ENCODE assay signal across 21 cellular contexts in the genomic region with DNA sequence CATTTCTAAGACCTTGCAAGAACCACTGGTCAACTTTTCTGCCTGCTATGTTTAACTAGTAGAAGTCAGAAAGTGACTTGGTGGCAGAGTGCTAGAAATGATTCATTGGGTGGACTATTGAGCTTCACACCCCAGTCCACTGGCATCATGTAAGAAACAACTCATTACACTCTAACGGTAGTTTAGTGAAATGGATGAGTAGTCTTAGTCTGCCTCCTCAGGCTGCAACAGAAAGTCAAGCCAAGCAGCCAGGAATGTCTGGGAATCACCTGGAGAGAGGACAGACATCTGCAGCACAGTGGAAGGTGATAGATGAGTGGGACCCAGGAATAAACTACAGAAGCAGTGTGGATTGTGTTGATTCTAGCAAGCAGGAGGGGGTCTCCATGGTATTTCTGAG.
"Had no signal": no experiment of that assay in that cellular context is flagged by ENCODE, and none has a peak within 500 bp of the region (broad histone marks: within the 10 kb centered on the region; RNA-seq: fewer than 3 reads in every experiment).

No MANE protein-coding gene starts in this region.

- H3K9me3 ChIP-seq: gastroesophageal sphincter, pancreas, psoas muscle, vagina had no signal

- H3K27ac ChIP-seq: gastroesophageal sphincter, heart right ventricle, left ventricle myocardium inferior, pancreas, psoas muscle, vagina had no signal

- H3K4me1 ChIP-seq: left ventricle myocardium inferior, pancreas, psoas muscle had no signal

- H3K36me3 Mint-ChIP-seq: mesothelial cell of epicardium; natural killer cell; stimulated activated memory B cell treated with anti-CD40 and anti-IgM and Interleukin-4, amounts not matched to agents 10 μg/mL and 1 μg/mL and 100 μg/mL, for 72 hours had no signal

- H3K27ac Mint-ChIP-seq: activated naive CD4-positive, alpha-beta T cell treated with anti-CD3 and anti-CD28 coated beads, Interleukin-2, amount 50 U/mL, for 72 hours; dendritic cell treated with granulocyte-macrophage colony-stimulating factor and Interleukin-4, amounts not matched to agents 40 ng/mL and 50 ng/mL, for 4 days; mesothelial cell of epicardium; natural killer cell; stimulated activated memory B cell treated with anti-CD40 and anti-IgM and Interleukin-4, amounts not matched to agents 10 μg/mL and 1 μg/mL and 100 μg/mL, for 72 hours had no signal

- H3K27me3 Mint-ChIP-seq: brain; dendritic cell treated with granulocyte-macrophage colony-stimulating factor and Interleukin-4, amounts not matched to agents 40 ng/mL and 50 ng/mL, for 4 days; stimulated activated memory B cell treated with anti-CD40 and anti-IgM and Interleukin-4, amounts not matched to agents 10 μg/mL and 1 μg/mL and 100 μg/mL, for 72 hours had no signal

- H3K4me1 Mint-ChIP-seq: natural killer cell had no signal

- H3K36me3 ChIP-seq: gastroesophageal sphincter, heart right ventricle, left ventricle myocardium inferior, pancreas, vagina had no signal

- DNase-seq: activated gamma-delta T cell treated with Interleukin-2 at 50 U/mL for 16 hours; activated T-cell treated with anti-CD3 and anti-CD28 coated beads, Interleukin-2, amount 50 U/mL, for 1 hour; aorta; caudate nucleus; effector CD4-positive, alpha-beta T cell; heart right ventricle; kidney; left ventricle myocardium inferior; natural killer cell; pancreas; psoas muscle; right cardiac atrium; stimulated activated CD4-positive, alpha-beta T cell treated with anti-CD3 and anti-CD28 coated beads, Interleukin-2, amount 100 ng/mL, for 24 hours; T-helper 1 cell had no signal

- H3K4me3 Mint-ChIP-seq: dendritic cell treated with granulocyte-macrophage colony-stimulating factor and Interleukin-4, amounts not matched to agents 40 ng/mL and 50 ng/mL, for 4 days; mesothelial cell of epicardium; natural killer cell; stimulated activated memory B cell treated with anti-CD40 and anti-IgM and Interleukin-4, amounts not matched to agents 10 μg/mL and 1 μg/mL and 100 μg/mL, for 72 hours had no signal

- H3K4me3 ChIP-seq: gastroesophageal sphincter, heart right ventricle, left ventricle myocardium inferior, pancreas, psoas muscle, vagina had no signal

- H3K27me3 ChIP-seq: gastroesophageal sphincter, heart right ventricle, pancreas, vagina had no signal

- ATAC-seq: activated naive CD4-positive, alpha-beta T cell treated with anti-CD3 and anti-CD28 coated beads, Interleukin-2, amount 50 U/mL, for 72 hours; heart right ventricle; natural killer cell; psoas muscle; right cardiac atrium; stimulated activated memory B cell treated with anti-CD40 and anti-IgM and Interleukin-4, amounts not matched to agents 10 μg/mL and 1 μg/mL and 100 μg/mL, for 72 hours had no signal

- H3K9me3 Mint-ChIP-seq: dendritic cell treated with granulocyte-macrophage colony-stimulating factor and Interleukin-4, amounts not matched to agents 40 ng/mL and 50 ng/mL, for 4 days; mesothelial cell of epicardium; natural killer cell had no signal

- FAIRE-seq: kidney, pancreas had no signal
